ENCODE assay signal across 5 cellular contexts in genomic region chr10:71453186-71453585, GRCh38.
"Had no signal": no experiment of that assay in that cellular context is flagged by ENCODE, and none has a peak within 500 bp of the region (broad histone marks: within the 10 kb centered on the region; RNA-seq: fewer than 3 reads in every experiment).

No MANE protein-coding gene starts in this region.

- DNase-seq: H9, HCEC 1CT, IMR-90 had no signal

- ATAC-seq: GM23338, K562 had no signal
